9 cellular contexts compared by ENCODE assay signal in the genomic region with DNA sequence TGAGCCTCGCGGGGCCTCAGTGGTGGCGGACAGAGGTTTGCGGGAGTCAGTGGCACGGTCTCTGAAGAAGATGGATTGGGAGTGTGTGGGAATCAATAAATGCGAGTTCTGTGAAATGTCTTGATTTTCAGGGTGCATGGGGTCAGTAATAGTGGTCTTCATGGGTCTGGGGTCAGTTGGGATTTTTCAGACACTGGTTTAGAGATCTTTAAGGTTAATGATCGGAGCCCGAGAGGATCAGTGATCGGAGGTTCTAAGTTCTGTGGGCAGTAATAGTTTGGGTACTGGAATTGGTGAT. TPM values are rescaled to one million over a fixed set of nuclear protein-coding genes. Genes with fewer than 3 reads are reported as not detected.
DNase-seq lines count a peak whose midpoint lies in the region; ATAC-seq, FAIRE-seq and TF ChIP-seq lines count a peak whose summit lies in the region.
"Had no signal": no experiment of that assay in that cellular context is flagged by ENCODE, and none has a peak within 500 bp of the region (broad histone marks: within the 10 kb centered on the region; RNA-seq: fewer than 3 reads in every experiment).

No MANE protein-coding gene starts in this region.

- 1 to 9% (median 4%) methylated on average over 9 of the region's 9 CpGs for WGBS in spleen, 5 donors

- intact Hi-C loops in spleen (cut with DNase I; ENCODE audit: low total_unique reads) = no loop called here

- H3K4me1 Mint-ChIP-seq in astrocyte (ENCODE audit: low read depth, unreplicated experiment) = no peaks in the 10 kb centered on the region
- no peaks in the 10 kb centered on the region for H3K4me1 Mint-ChIP-seq in osteocyte (ENCODE audit: unreplicated experiment)

- TF ChIP-seq CTCF in GM12865 (IDR thresholded peaks at IDR 0.05; ENCODE audit: insufficient read depth, low read depth, low read length, missing control alignments) = no peak
- TF ChIP-seq CTCF in astrocyte (IDR thresholded peaks at IDR 0.05; ENCODE audit: insufficient read depth, low read depth, low read length) = no peak
- TF ChIP-seq CTCF in spleen (IDR thresholded peaks at IDR 0.05 in 8 of 11, conservative IDR thresholded peaks at IDR 0.05 in 3 of 11) = no peak
- no peak for TF ChIP-seq CTCF in osteocyte (IDR thresholded peaks at IDR 0.05)

- H3K4me1 ChIP-seq in astrocyte (ENCODE audit: insufficient read depth, low read length) (no peaks in the 10 kb centered on the region), iPS-20b (ENCODE audit: insufficient read depth, low read length) (peaks cover 10% of the 10 kb centered on the region; the same call in 1 of the 2 replicates), spleen (peaks cover 10 to 23% (median 15%) of the 10 kb centered on the region in 6 donors)

- H3K4me2 ChIP-seq in astrocyte (ENCODE audit: low read length) = peak overlapping the region; percentile 94

- H3K79me2 ChIP-seq in astrocyte (ENCODE audit: insufficient read depth, low read length) = no peaks in the 10 kb centered on the region

- no peak overlapping the region for H3K4me3 Mint-ChIP-seq in astrocyte (ENCODE audit: unreplicated experiment)
- no peak overlapping the region for H3K4me3 Mint-ChIP-seq in osteocyte (ENCODE audit: unreplicated experiment)

- H3K27ac ChIP-seq in astrocyte (ENCODE audit: low read depth, low read length) (peak overlapping the region; percentile 92), iPS-20b (ENCODE audit: low read length) (peak overlapping the region; percentile 100), spleen (peak overlapping the region; percentile 90 to 96 (median 93))

- H3K9ac ChIP-seq in astrocyte (ENCODE audit: low read length) (peak overlapping the region; percentile 95), iPS-20b (ENCODE audit: low read depth, low read length) (peak overlapping the region; percentile 99)

- H2AFZ ChIP-seq in astrocyte (ENCODE audit: low read depth, low read length) = peak overlapping the region; percentile 95

- peaks cover 3% of the 10 kb centered on the region for H3K9me3 ChIP-seq in astrocyte (ENCODE audit: insufficient read depth, low read depth, low read length)
- H3K9me3 ChIP-seq in iPS-20b (ENCODE audit: insufficient read depth, low read depth, low read length) = peaks cover 4% of the 10 kb centered on the region
- H3K9me3 ChIP-seq in spleen = peaks cover 2 to 90% (median 63%) of the 10 kb centered on the region in 8 donors

- ATAC-seq in HG03175 (IDR thresholded peaks at IDR 0.05; ENCODE audit: unreplicated experiment) = no peak
- ATAC-seq: PC-3 had no signal

- FAIRE-seq in astrocyte (lab: Jason Lieb, UNC) = no peak

- H3K27ac Mint-ChIP-seq in astrocyte (ENCODE audit: unreplicated experiment) (no peak overlapping the region), osteocyte (ENCODE audit: unreplicated experiment) (no peak overlapping the region)

- DNase-seq in GM12865 (ENCODE audit: low read depth) = no peak
- DNase-seq in astrocyte (ENCODE audit: low read depth) = no peak
- DNase-seq in spleen = no peak
- DNase-seq in osteocyte (ENCODE audit: extremely low spot score, unreplicated experiment) = no peak
- DNase-seq in OCI-M2 (lab: John Stamatoyannopoulos, UW; ENCODE audit: unreplicated experiment) = no peak
- no peak for DNase-seq in ecto neural progenitor cell (ENCODE audit: low spot score)
- DNase-seq: PC-3 had no signal

- H3K9me3 Mint-ChIP-seq in astrocyte (ENCODE audit: unreplicated experiment) (peaks cover 26% of the 10 kb centered on the region), osteocyte (ENCODE audit: unreplicated experiment) (peaks cover 20% of the 10 kb centered on the region)

- no peaks in the 10 kb centered on the region for H4K20me1 ChIP-seq in astrocyte (ENCODE audit: insufficient read depth, low read length)

- H3K27me3 Mint-ChIP-seq in astrocyte (ENCODE audit: low read depth, unreplicated experiment) (no peaks in the 10 kb centered on the region), osteocyte (ENCODE audit: unreplicated experiment) (no peaks in the 10 kb centered on the region)

- H3K36me3 Mint-ChIP-seq in astrocyte (ENCODE audit: low read depth, unreplicated experiment) (peaks cover 24% of the 10 kb centered on the region), osteocyte (ENCODE audit: unreplicated experiment) (peaks cover 27% of the 10 kb centered on the region)

- H3K36me3 ChIP-seq in astrocyte (ENCODE audit: insufficient read depth, low read length) (peaks cover 6% of the 10 kb centered on the region), iPS-20b (ENCODE audit: insufficient read depth, low read depth, low read length) (peaks cover 20% of the 10 kb centered on the region; the same call in 1 of the 2 replicates), spleen (peaks cover 4 to 54% (median 17%) of the 10 kb centered on the region in 6 donors)

- H3K27me3 ChIP-seq in astrocyte (ENCODE audit: insufficient read depth, low read length) (no peaks in the 10 kb centered on the region), iPS-20b (ENCODE audit: insufficient read depth, low read length) (no peaks in the 10 kb centered on the region), spleen (replicated peaks in 1 of 7) (no peaks in the 10 kb centered on the region)

- no peak for TF ChIP-seq POLR2A in spleen (IDR thresholded peaks at IDR 0.05)

- H3K4me3 ChIP-seq in GM12865 (ENCODE audit: low read depth, low read length) = peak overlapping the region; percentile 66
- H3K4me3 ChIP-seq in astrocyte (ENCODE audit: insufficient read depth, low read depth, low read length) = peak overlapping the region; percentile 99
- peak overlapping the region; percentile 94 for H3K4me3 ChIP-seq in iPS-20b (ENCODE audit: low read length)
- H3K4me3 ChIP-seq in spleen = peak overlapping the region; percentile 46 to 84 (median 68)

RNA-seq across cellular contexts. Expression of a gene that starts 0.4 kb away (rescaled TPM):
- total RNA-seq in astrocyte (8.5 and 9.8 TPM in 2 replicates), spleen (1 to 10 TPM; 4.4 to 8.5 (median 7.6) TPM), osteocyte (10.8 TPM in 2 replicates)
- 1 to 10 TPM; 2.2 to 2.3 (median 2.3) TPM for polyA plus RNA-seq in spleen
- total RNA-seq: PC-3 had no signal

RNA-seq across cellular contexts. Expression of a gene that starts 38.0 kb away (rescaled TPM):
- 5.7 and 6.5 TPM in 2 replicates for total RNA-seq in astrocyte
- 10 to 100 TPM in 2 of 7 donors, 1 to 10 TPM in 5; 4.4 to 14.7 (median 8.3) TPM for total RNA-seq in spleen
- polyA plus RNA-seq in spleen = 1 to 10 TPM; 1.3 to 1.6 (median 1.6) TPM
- 7.3 and 8.1 TPM in 2 replicates for total RNA-seq in osteocyte

RNA-seq across cellular contexts. Expression of a gene that starts 39.9 kb away (rescaled TPM):
- total RNA-seq in astrocyte (5.7 and 7.1 TPM in 2 replicates), spleen (1 to 10 TPM; 5.4 to 7.8 (median 7.0) TPM), osteocyte (6.2 and 7.1 TPM in 2 replicates)
- 1 to 10 TPM; 2.7 to 2.9 (median 2.8) TPM for polyA plus RNA-seq in spleen
